ENCODE assay signal across 9 cellular contexts in genomic region chr19:55368701-55369563, GRCh38. TPM values are rescaled to one million over a fixed set of nuclear protein-coding genes. Genes with fewer than 3 reads are reported as not detected.
DNase-seq lines count a peak whose midpoint lies in the region; ATAC-seq and TF ChIP-seq lines count a peak whose summit lies in the region.
"Had no signal": no experiment of that assay in that cellular context is flagged by ENCODE, and none has a peak within 500 bp of the region (broad histone marks: within the 10 kb centered on the region; RNA-seq: fewer than 3 reads in every experiment).

No MANE protein-coding gene starts in this region.

- H3K27me3 ChIP-seq in HUES64 (ENCODE audit: insufficient read depth, low read length): peaks cover 47% of the 10 kb centered on the region

- intact Hi-C loops in mucosa of descending colon (cut with DNase I, micrococcal nuclease): no loop called here

- no peaks in the 10 kb centered on the region for H3K36me3 ChIP-seq in HUES64 (ENCODE audit: insufficient read depth, low read length)
- H3K36me3 ChIP-seq in mucosa of descending colon (ENCODE audit: low read depth): no peaks in the 10 kb centered on the region

- H3K9me3 ChIP-seq in HUES64 (ENCODE audit: insufficient read depth, low read depth, low read length): no peaks in the 10 kb centered on the region
- no peaks in the 10 kb centered on the region for H3K9me3 ChIP-seq in mucosa of descending colon

- H3K4me3 ChIP-seq in HUES64 (ENCODE audit: low read length) (peak overlapping the region; percentile 54), cardiac fibroblast (replicated peaks in 1 of 2; ENCODE audit: low read depth in 2 of 2, low read length in 2 of 2) (peak overlapping the region; percentile 19 to 47), mucosa of descending colon (no peak overlapping the region)

- ATAC-seq in mucosa of descending colon: peak; percentile 50
- ATAC-seq in HG03432 (IDR thresholded peaks at IDR 0.05; ENCODE audit: unreplicated experiment): no peak
- ATAC-seq in HG02571 (IDR thresholded peaks at IDR 0.05; ENCODE audit: unreplicated experiment): no peak

- H3K9ac ChIP-seq in HUES64 (ENCODE audit: low read depth, low read length): peak overlapping the region; percentile 36

- H3K27ac ChIP-seq in HUES64 (ENCODE audit: low read depth, low read length): no peak overlapping the region

- WGBS in HUES64: 14% methylated on average over 54 of the region's 54 CpGs

- peak; percentile 10 for DNase-seq in COLO668 (lab: John Stamatoyannopoulos, UW; ENCODE audit: unreplicated experiment)
- DNase-seq in cardiac fibroblast (ENCODE audit: low read depth in 2 of 2): peak; percentile 34 to 61
- peak in 1 of 3 donors; percentile 42 for DNase-seq in mucosa of descending colon
- DNase-seq in AML-193 (lab: John Stamatoyannopoulos, UW): no peak
- DNase-seq in activated CD4-positive, alpha-beta T cell treated with anti-CD3 and anti-CD28 coated beads, Interleukin-2, amount 50 U/mL, for 48 hours: no peak

- no peak for TF ChIP-seq CTCF in cardiac fibroblast (IDR thresholded peaks at IDR 0.05; ENCODE audit: low read depth, low read length)
- no peak for TF ChIP-seq CTCF in mucosa of descending colon (IDR thresholded peaks at IDR 0.05)

- H3K4me1 ChIP-seq in HUES64 (ENCODE audit: insufficient read depth, low read length): peaks cover 15% of the 10 kb centered on the region
- H3K4me1 ChIP-seq in mucosa of descending colon (ENCODE audit: low read depth): peaks cover 8% of the 10 kb centered on the region

RNA-seq across cellular contexts. Expression of gene IL11, which starts 1.3 kb away (rescaled TPM):
- 0.65 TPM for polyA plus RNA-seq in HUES64 (2013, experiment 1 of 2)
- 1.1 TPM for polyA plus RNA-seq in HUES64 (2013, experiment 2 of 2)
- total RNA-seq in mucosa of descending colon: under 1 TPM; 0.24 to 0.32 (median 0.29) TPM
- total RNA-seq: skeletal muscle tissue had no signal

RNA-seq across cellular contexts. Expression of gene GARIN5B, which starts 5.9 kb away (rescaled TPM):
- not detected for polyA plus RNA-seq in HUES64 (2013, experiment 1 of 2)
- not detected for polyA plus RNA-seq in HUES64 (2013, experiment 2 of 2)
- total RNA-seq in mucosa of descending colon: not detected
- total RNA-seq: skeletal muscle tissue had no signal

RNA-seq across cellular contexts. Expression of gene TMEM190, which starts 7.7 kb away (rescaled TPM):
- polyA plus RNA-seq in HUES64 (2013, experiment 1 of 2): 0.55 TPM
- polyA plus RNA-seq in HUES64 (2013, experiment 2 of 2): 1.2 TPM
- not detected for total RNA-seq in mucosa of descending colon
- total RNA-seq: skeletal muscle tissue had no signal

RNA-seq across cellular contexts. Expression of gene COX6B2, which starts 14.4 kb away (rescaled TPM):
- polyA plus RNA-seq in HUES64 (2013, experiment 1 of 2): 0.90 TPM
- polyA plus RNA-seq in HUES64 (2013, experiment 2 of 2): 1.4 TPM
- 10 to 100 TPM; 16.6 to 30.0 (median 17.2) TPM for total RNA-seq in mucosa of descending colon
- total RNA-seq: skeletal muscle tissue had no signal

RNA-seq across cellular contexts. Expression of gene TMEM238, which starts 15.2 kb away (rescaled TPM):
- 1.4 TPM for polyA plus RNA-seq in HUES64 (2013, experiment 1 of 2)
- not detected for polyA plus RNA-seq in HUES64 (2013, experiment 2 of 2)
- 10 to 100 TPM; 31.4 to 84.2 (median 68.0) TPM for total RNA-seq in mucosa of descending colon
- total RNA-seq: skeletal muscle tissue had no signal

Comparison
In these comparisons a context has a peak if more than half of its experiments do, and no peak if none do; other contexts are left out.
1. DNase-seq: peak in COLO668 (single experiment) and cardiac fibroblast (2 of 2); none in AML-193 (0 of 2) and activated CD4-positive, alpha-beta T cell treated with anti-CD3 and anti-CD28 coated beads, Interleukin-2, amount 50 U/mL, for 48 hours (0 of 2).